ENCODE assay signal across 12 cellular contexts in the genomic region with DNA sequence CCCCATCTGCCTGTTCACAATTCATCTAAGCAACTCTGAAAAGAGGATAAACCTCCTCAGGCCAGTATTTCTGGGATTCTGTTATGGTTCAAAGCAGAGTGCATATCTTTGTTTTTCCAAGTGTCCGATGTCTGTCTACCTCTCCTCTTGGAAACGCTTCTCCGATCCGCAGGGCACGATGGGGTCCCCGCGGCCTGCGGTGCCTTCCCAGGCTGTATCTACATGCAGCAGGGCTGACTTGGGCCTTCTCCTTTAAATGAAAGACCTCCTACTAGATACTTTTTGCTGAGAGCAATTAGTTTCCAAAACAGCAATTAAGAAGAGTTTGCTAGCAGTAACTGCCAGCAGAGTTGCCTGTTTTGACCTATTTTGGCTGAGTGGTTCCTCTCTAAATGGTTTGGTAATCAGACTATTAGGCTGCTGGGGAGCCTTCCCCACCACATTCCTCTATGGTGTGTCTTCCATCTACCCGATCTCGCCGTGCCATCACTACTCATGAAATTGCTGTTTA. TPM values are rescaled to one million over a fixed set of nuclear protein-coding genes. Genes with fewer than 3 reads are reported as not detected.
DNase-seq lines count a peak whose midpoint lies in the region; ATAC-seq and TF ChIP-seq lines count a peak whose summit lies in the region.
"Had no signal": no experiment of that assay in that cellular context is flagged by ENCODE, and none has a peak within 500 bp of the region (broad histone marks: within the 10 kb centered on the region; RNA-seq: fewer than 3 reads in every experiment).

No MANE protein-coding gene starts in this region.

- H3K27me3 Mint-ChIP-seq in endodermal cell (ENCODE audit: insufficient read depth): no peaks in the 10 kb centered on the region

- peaks cover 70% of the 10 kb centered on the region for H3K36me3 Mint-ChIP-seq in endodermal cell (ENCODE audit: low read depth)
- H3K36me3 Mint-ChIP-seq: activated CD8-positive, alpha-beta memory T cell treated with anti-CD3 and anti-CD28 coated beads, Interleukin-2, amount 10 ng/mL, durations not matched to agents 7 days and 5 days had no signal

- no peaks in the 10 kb centered on the region for H3K27me3 ChIP-seq in SJCRH30
- no peaks in the 10 kb centered on the region for H3K27me3 ChIP-seq in endodermal cell (ENCODE audit: control insufficient read depth, insufficient read depth, low read length, poor library complexity, severe bottlenecking)
- H3K27me3 ChIP-seq in mucosa of stomach (ENCODE audit: control insufficient read depth, insufficient read depth, low read length): no peaks in the 10 kb centered on the region
- no peaks in the 10 kb centered on the region for H3K27me3 ChIP-seq in tibial nerve

- H3K9me3 ChIP-seq in SJCRH30 (replicated peaks) (no peaks in the 10 kb centered on the region), endodermal cell (ENCODE audit: control insufficient read depth, low read length) (no peaks in the 10 kb centered on the region), mucosa of stomach (ENCODE audit: control insufficient read depth, low read length) (no peaks in the 10 kb centered on the region), tibial nerve (no peaks in the 10 kb centered on the region)

- no peak for ATAC-seq in GM21367 (IDR thresholded peaks at IDR 0.05; ENCODE audit: unreplicated experiment)
- no peak for ATAC-seq in activated CD4-positive, CD25-positive, alpha-beta regulatory T cell treated with anti-CD3 and anti-CD28 coated beads, Interleukin-2, amount 50 U/mL, for 24 hours
- no peak for ATAC-seq in GM19351 (IDR thresholded peaks at IDR 0.05; ENCODE audit: unreplicated experiment)
- ATAC-seq: activated CD8-positive, alpha-beta memory T cell treated with anti-CD3 and anti-CD28 coated beads, Interleukin-2, amount 10 ng/mL, durations not matched to agents 7 days and 5 days had no signal

- peaks cover 33% of the 10 kb centered on the region for H3K36me3 ChIP-seq in SJCRH30
- peaks cover 87% of the 10 kb centered on the region for H3K36me3 ChIP-seq in endodermal cell (ENCODE audit: control insufficient read depth, insufficient read depth, low read length)
- H3K36me3 ChIP-seq in mucosa of stomach (ENCODE audit: control insufficient read depth, insufficient read depth, low read length): no peaks in the 10 kb centered on the region
- peaks cover 0 to 13% (median 0%) of the 10 kb centered on the region in 3 donors for H3K36me3 ChIP-seq in tibial nerve

- H3K27ac ChIP-seq in SJCRH30: peak overlapping the region; percentile 71
- H3K27ac ChIP-seq in endodermal cell (ENCODE audit: low read depth, low read length): no peak overlapping the region
- peak overlapping the region in 3 of 4 donors; percentile 62 to 84 (median 79) for H3K27ac ChIP-seq in tibial nerve

- H3K4me3 Mint-ChIP-seq in endodermal cell: no peak overlapping the region
- H3K4me3 Mint-ChIP-seq: activated CD8-positive, alpha-beta memory T cell treated with anti-CD3 and anti-CD28 coated beads, Interleukin-2, amount 10 ng/mL, durations not matched to agents 7 days and 5 days; neural crest cell had no signal

- H3K27ac Mint-ChIP-seq in endodermal cell: peak overlapping the region; percentile 37
- H3K27ac Mint-ChIP-seq: activated CD8-positive, alpha-beta memory T cell treated with anti-CD3 and anti-CD28 coated beads, Interleukin-2, amount 10 ng/mL, durations not matched to agents 7 days and 5 days had no signal

- 96 to 97% methylated on average over 11 of the region's 11 CpGs for WGBS in endodermal cell (ENCODE audit: insufficient coverage in 1 of 2, insufficient read length in 1 of 2), 2 experiments
- 77 to 85% methylated on average over 11 of the region's 11 CpGs for whole genome bisulfite sequencing in tibial nerve, 2 donors

- H3K4me1 ChIP-seq in SJCRH30 (peaks cover 27% of the 10 kb centered on the region), endodermal cell (ENCODE audit: control insufficient read depth, insufficient read depth, low read length) (peaks cover 13% of the 10 kb centered on the region), mucosa of stomach (ENCODE audit: control insufficient read depth, insufficient read depth, low read length) (no peaks in the 10 kb centered on the region), tibial nerve (peaks cover 0 to 96% (median 34%) of the 10 kb centered on the region in 4 donors)

- no peak overlapping the region for H3K9ac ChIP-seq in endodermal cell (ENCODE audit: extremely low read depth, low read length, poor library complexity, severe bottlenecking)
- peak overlapping the region; percentile 20 for H3K9ac ChIP-seq in mucosa of stomach (ENCODE audit: low read length)

- TF ChIP-seq POLR2A in tibial nerve (IDR thresholded peaks at IDR 0.05): no peak

- H3K9me3 Mint-ChIP-seq in endodermal cell: no peaks in the 10 kb centered on the region
- H3K9me3 Mint-ChIP-seq: neural crest cell had no signal

- H3K4me1 Mint-ChIP-seq in endodermal cell: peaks cover 54% of the 10 kb centered on the region
- H3K4me1 Mint-ChIP-seq: activated CD8-positive, alpha-beta memory T cell treated with anti-CD3 and anti-CD28 coated beads, Interleukin-2, amount 10 ng/mL, durations not matched to agents 7 days and 5 days had no signal

- TF ChIP-seq CTCF in endodermal cell (conservative IDR thresholded peaks at IDR 0.05) (no peak), tibial nerve (IDR thresholded peaks at IDR 0.05) (no peak)

- TF ChIP-seq EP300 in tibial nerve (IDR thresholded peaks at IDR 0.05): no peak

- DNase-seq in SJCRH30 (peak in 1 of 2 experiments; percentile 27), endodermal cell (no peak), tibial nerve (ENCODE audit: low spot score in 2 of 2) (no peak)
- DNase-seq: activated CD8-positive, alpha-beta memory T cell treated with anti-CD3 and anti-CD28 coated beads, Interleukin-2, amount 10 ng/mL, durations not matched to agents 7 days and 5 days; DND-41; glutamatergic neuron; NCI-H82 had no signal

- peak overlapping the region; percentile 43 for H3K4me3 ChIP-seq in SJCRH30
- H3K4me3 ChIP-seq in endodermal cell (ENCODE audit: low read length): no peak overlapping the region
- H3K4me3 ChIP-seq in mucosa of stomach (ENCODE audit: low read length): no peak overlapping the region
- H3K4me3 ChIP-seq in tibial nerve: peak overlapping the region in 2 of 4 donors; percentile 11 to 12

RNA-seq across cellular contexts. Expression of gene COL4A2, which starts 23.5 kb away (rescaled TPM):
- total RNA-seq in SJCRH30 (2014; rRNA removed; shearing (Covaris generic)): 251 and 258 TPM in 2 replicates
- 100 to 1,000 TPM; 388 to 398 TPM for total RNA-seq in endodermal cell
- polyA plus RNA-seq in endodermal cell (2013, experiment 1 of 2): 216 TPM
- polyA plus RNA-seq in endodermal cell (2013, experiment 2 of 2): 219 TPM
- total RNA-seq in tibial nerve: 100 to 1,000 TPM; 576 to 821 (median 658) TPM
- total RNA-seq: activated CD8-positive, alpha-beta memory T cell treated with anti-CD3 and anti-CD28 coated beads, Interleukin-2, amount 10 ng/mL, durations not matched to agents 7 days and 5 days had no signal

RNA-seq across cellular contexts. Expression of gene COL4A1, which starts 23.6 kb away (rescaled TPM):
- 269 and 271 TPM in 2 replicates for total RNA-seq in SJCRH30 (2014; rRNA removed; shearing (Covaris generic))
- total RNA-seq in endodermal cell: 100 to 1,000 TPM; 702 to 764 TPM
- 174 TPM for polyA plus RNA-seq in endodermal cell (2013, experiment 1 of 2)
- polyA plus RNA-seq in endodermal cell (2013, experiment 2 of 2): 194 TPM
- total RNA-seq in tibial nerve: 100 to 1,000 TPM; 385 to 583 (median 526) TPM
- total RNA-seq: activated CD8-positive, alpha-beta memory T cell treated with anti-CD3 and anti-CD28 coated beads, Interleukin-2, amount 10 ng/mL, durations not matched to agents 7 days and 5 days had no signal
